In the genomic region with DNA sequence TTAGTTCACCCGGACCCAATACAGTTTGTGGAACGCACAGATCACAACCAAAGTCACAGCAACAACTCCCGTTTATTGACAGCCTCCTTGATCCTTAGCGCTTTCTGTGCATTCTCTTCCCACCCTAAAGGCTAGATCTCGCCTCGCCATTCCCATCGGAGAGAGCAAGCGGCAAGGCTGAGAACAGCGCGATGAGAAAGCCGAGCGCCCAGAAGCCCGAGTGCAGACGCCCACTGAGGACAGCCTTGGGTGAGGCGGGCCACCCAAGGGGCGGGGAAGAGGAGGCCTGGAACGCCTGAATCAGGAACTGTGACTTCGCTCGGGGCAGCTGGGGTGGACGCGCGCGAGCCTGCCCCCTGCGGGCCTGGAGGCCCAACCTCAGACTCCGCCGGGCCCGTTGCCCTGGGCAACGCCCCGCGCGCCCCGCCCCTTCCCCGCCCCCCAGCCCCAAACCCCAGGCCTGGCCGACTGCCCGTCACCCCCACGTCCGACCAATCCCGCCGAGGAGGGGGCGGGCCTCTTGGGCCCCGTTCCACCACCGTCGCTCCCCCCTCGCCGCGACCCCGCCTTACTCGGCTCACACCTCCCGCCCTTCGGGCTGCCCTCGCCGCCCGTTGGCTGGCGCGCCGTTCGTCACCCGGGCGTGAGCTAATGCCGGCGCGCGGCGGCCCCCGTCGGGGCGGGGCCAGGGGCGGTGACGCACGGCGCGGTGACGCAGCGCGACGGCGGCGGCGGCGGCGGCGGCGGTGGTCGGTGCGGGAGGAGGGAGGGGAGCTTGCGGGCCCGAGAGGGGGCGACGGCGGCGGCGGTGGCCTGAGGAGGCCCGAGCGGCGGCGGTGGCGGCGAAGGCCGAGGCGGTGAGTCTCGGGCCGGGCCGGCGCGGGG, we compare ENCODE assay signal across 8 cellular contexts. TPM values are rescaled to one million over a fixed set of nuclear protein-coding genes. Genes with fewer than 3 reads are reported as not detected.
DNase-seq lines count a peak whose midpoint lies in the region; ATAC-seq lines count a peak whose summit lies in the region.

A gene with protein sequence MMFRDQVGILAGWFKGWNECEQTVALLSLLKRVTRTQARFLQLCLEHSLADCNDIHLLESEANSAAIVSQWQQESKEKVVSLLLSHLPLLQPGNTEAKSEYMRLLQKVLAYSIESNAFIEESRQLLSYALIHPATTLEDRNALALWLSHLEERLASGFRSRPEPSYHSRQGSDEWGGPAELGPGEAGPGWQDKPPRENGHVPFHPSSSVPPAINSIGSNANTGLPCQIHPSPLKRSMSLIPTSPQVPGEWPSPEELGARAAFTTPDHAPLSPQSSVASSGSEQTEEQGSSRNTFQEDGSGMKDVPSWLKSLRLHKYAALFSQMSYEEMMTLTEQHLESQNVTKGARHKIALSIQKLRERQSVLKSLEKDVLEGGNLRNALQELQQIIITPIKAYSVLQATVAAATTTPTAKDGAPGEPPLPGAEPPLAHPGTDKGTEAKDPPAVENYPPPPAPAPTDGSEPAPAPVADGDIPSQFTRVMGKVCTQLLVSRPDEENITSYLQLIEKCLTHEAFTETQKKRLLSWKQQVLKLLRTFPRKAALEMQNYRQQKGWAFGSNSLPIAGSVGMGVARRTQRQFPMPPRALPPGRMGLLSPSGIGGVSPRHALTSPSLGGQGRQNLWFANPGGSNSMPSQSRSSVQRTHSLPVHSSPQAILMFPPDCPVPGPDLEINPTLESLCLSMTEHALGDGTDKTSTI (plus strand): TSS at position 702 of the 885 bp plus-strand sequence. CDS start 14,473 bp downstream, outside the sequence.

- DNase-seq in EH (ENCODE audit: low read depth) (peak; percentile 97), GM23248 (peak; percentile 99), Kasumi-1 (lab: John Stamatoyannopoulos, UW) (peak; percentile 98 to 99), RKO (ENCODE audit: low spot score) (peak; percentile 97), fibroblast of gingiva (ENCODE audit: low read depth) (peak; percentile 99)
- peak; percentile 99 for DNase-seq in activated T-helper 1 cell treated with anti-CD3 and anti-CD28 coated beads, Interleukin-12 subunit alpha, Interleukin-12 subunit beta, Interleukin-2, Interleukin-4 antibody, amounts not matched to agents 30 ng/mL and 10 ng/mL and 1 ng/mL, durations not matched to agents 14 hours and 24 hours and 36 hours (ENCODE audit: low spot score)
- peak; percentile 97 to 100 (median 99) for DNase-seq in naive thymus-derived CD4-positive, alpha-beta T cell
- DNase-seq in stimulated activated naive B cell treated with anti-CD40 and anti-IgM and Interleukin-4, amounts not matched to agents 10 μg/mL and 1 μg/mL and 100 μg/mL, for 72 hours = peak; percentile 99

- H3K27me3 ChIP-seq in GM23248 (replicated peaks; ENCODE audit: insufficient read depth) = no peaks in the 10 kb centered on the region
- H3K27me3 ChIP-seq in naive thymus-derived CD4-positive, alpha-beta T cell (ENCODE audit: control insufficient read depth in 2 of 2, insufficient read depth in 2 of 2, low read length in 2 of 2) = no peaks in the 10 kb centered on the region

- H3F3A ChIP-seq in GM23248 (ENCODE audit: insufficient read depth) = peaks cover 28% of the 10 kb centered on the region

- H3K9me2 ChIP-seq in GM23248 (ENCODE audit: insufficient read depth) = no peaks in the 10 kb centered on the region

- H3K36me3 Mint-ChIP-seq in activated T-helper 1 cell treated with anti-CD3 and anti-CD28 coated beads, Interleukin-12 subunit alpha, Interleukin-12 subunit beta, Interleukin-2, Interleukin-4 antibody, amounts not matched to agents 30 ng/mL and 10 ng/mL and 1 ng/mL, durations not matched to agents 14 hours and 24 hours and 36 hours (ENCODE audit: low read depth) = peaks cover 26% of the 10 kb centered on the region
- peaks cover 0 to 21% (median 0%) of the 10 kb centered on the region in 5 donors for H3K36me3 Mint-ChIP-seq in naive thymus-derived CD4-positive, alpha-beta T cell
- H3K36me3 Mint-ChIP-seq in stimulated activated naive B cell treated with anti-CD40 and anti-IgM and Interleukin-4, amounts not matched to agents 10 μg/mL and 1 μg/mL and 100 μg/mL, for 72 hours = peaks cover 5 to 19% of the 10 kb centered on the region in 2 donors

- WGBS in GM23248 (ENCODE audit: low coverage in 1 of 2, low lambda C conversion rate in 2 of 2, missing lambda C conversion rate in 2 of 2), 2 experiments = 1% methylated on average over 30 to 90 of the region's 105 CpGs

- no peaks in the 10 kb centered on the region for H3K9me3 Mint-ChIP-seq in activated T-helper 1 cell treated with anti-CD3 and anti-CD28 coated beads, Interleukin-12 subunit alpha, Interleukin-12 subunit beta, Interleukin-2, Interleukin-4 antibody, amounts not matched to agents 30 ng/mL and 10 ng/mL and 1 ng/mL, durations not matched to agents 14 hours and 24 hours and 36 hours
- peaks cover 0 to 1% (median 0%) of the 10 kb centered on the region in 11 donors for H3K9me3 Mint-ChIP-seq in naive thymus-derived CD4-positive, alpha-beta T cell
- no peaks in the 10 kb centered on the region for H3K9me3 Mint-ChIP-seq in stimulated activated naive B cell treated with anti-CD40 and anti-IgM and Interleukin-4, amounts not matched to agents 10 μg/mL and 1 μg/mL and 100 μg/mL, for 72 hours

- intact Hi-C loops in activated T-helper 1 cell treated with anti-CD3 and anti-CD28 coated beads, Interleukin-12 subunit alpha, Interleukin-12 subunit beta, Interleukin-2, Interleukin-4 antibody, amounts not matched to agents 30 ng/mL and 10 ng/mL and 1 ng/mL, durations not matched to agents 14 hours and 24 hours and 36 hours (cut with micrococcal nuclease) = loop anchor here (1.0 to 5.0 kb wide), 7 partner anchors 9 to 490 kb away; a partner anchor contains a TSS
- intact Hi-C loops in naive thymus-derived CD4-positive, alpha-beta T cell (cut with micrococcal nuclease) = loop anchor here (1.0 to 10.0 kb wide), 21 partner anchors 9 to 1920 kb away; a partner anchor contains a TSS

- H2AFZ ChIP-seq in GM23248 = peak within 1 kb of the TSS; percentile 97

- peak within 1 kb of the TSS; percentile 99 for H3K9ac ChIP-seq in GM23248

- no peaks in the 10 kb centered on the region for H3K9me3 ChIP-seq in GM23248 (ENCODE audit: low read depth)
- H3K9me3 ChIP-seq in naive thymus-derived CD4-positive, alpha-beta T cell (ENCODE audit: control insufficient read depth in 2 of 3, low read length in 3 of 3) = no peaks in the 10 kb centered on the region

- no peaks in the 10 kb centered on the region for H4K20me1 ChIP-seq in GM23248 (ENCODE audit: insufficient read depth)

- peaks cover 4% of the 10 kb centered on the region; the same call in 1 of the 2 replicates for H3K36me3 ChIP-seq in GM23248 (ENCODE audit: low read depth)
- peaks cover 0 to 5% (median 0%) of the 10 kb centered on the region in 3 experiments for H3K36me3 ChIP-seq in naive thymus-derived CD4-positive, alpha-beta T cell (ENCODE audit: control insufficient read depth in 2 of 3, insufficient read depth in 3 of 3, low read length in 3 of 3)

- H3K27me3 Mint-ChIP-seq in activated T-helper 1 cell treated with anti-CD3 and anti-CD28 coated beads, Interleukin-12 subunit alpha, Interleukin-12 subunit beta, Interleukin-2, Interleukin-4 antibody, amounts not matched to agents 30 ng/mL and 10 ng/mL and 1 ng/mL, durations not matched to agents 14 hours and 24 hours and 36 hours (ENCODE audit: insufficient read depth) = no peaks in the 10 kb centered on the region
- H3K27me3 Mint-ChIP-seq in naive thymus-derived CD4-positive, alpha-beta T cell = no peaks in the 10 kb centered on the region
- no peaks in the 10 kb centered on the region for H3K27me3 Mint-ChIP-seq in stimulated activated naive B cell treated with anti-CD40 and anti-IgM and Interleukin-4, amounts not matched to agents 10 μg/mL and 1 μg/mL and 100 μg/mL, for 72 hours

- peak within 1 kb of the TSS; percentile 75 for H3K27ac ChIP-seq in GM23248
- peak within 1 kb of the TSS; percentile 84 for H3K27ac ChIP-seq in naive thymus-derived CD4-positive, alpha-beta T cell (ENCODE audit: low read depth, low read length)

- peak within 1 kb of the TSS; percentile 99 for H3K4me3 Mint-ChIP-seq in activated T-helper 1 cell treated with anti-CD3 and anti-CD28 coated beads, Interleukin-12 subunit alpha, Interleukin-12 subunit beta, Interleukin-2, Interleukin-4 antibody, amounts not matched to agents 30 ng/mL and 10 ng/mL and 1 ng/mL, durations not matched to agents 14 hours and 24 hours and 36 hours
- H3K4me3 Mint-ChIP-seq in naive thymus-derived CD4-positive, alpha-beta T cell = peak within 1 kb of the TSS; percentile 90 to 100 (median 97)
- H3K4me3 Mint-ChIP-seq in stimulated activated naive B cell treated with anti-CD40 and anti-IgM and Interleukin-4, amounts not matched to agents 10 μg/mL and 1 μg/mL and 100 μg/mL, for 72 hours = peak within 1 kb of the TSS; percentile 94 to 98

- peak within 1 kb of the TSS; percentile 95 for H3K4me3 ChIP-seq in GM23248
- H3K4me3 ChIP-seq in naive thymus-derived CD4-positive, alpha-beta T cell (ENCODE audit: low read length) = peak within 1 kb of the TSS; percentile 95

- peaks cover 40% of the 10 kb centered on the region for H3K4me1 ChIP-seq in GM23248 (ENCODE audit: insufficient read depth)
- peaks cover 23 to 42% of the 10 kb centered on the region in 2 donors for H3K4me1 ChIP-seq in naive thymus-derived CD4-positive, alpha-beta T cell (ENCODE audit: control insufficient read depth in 2 of 2, insufficient read depth in 2 of 2, low read length in 2 of 2)

- peaks cover 57% of the 10 kb centered on the region for H3K79me2 ChIP-seq in GM23248 (ENCODE audit: insufficient read depth)

- in situ Hi-C loops in GM23248 (cut with MboI) = no loop called here

- CTCF ChIA-PET in naive thymus-derived CD4-positive, alpha-beta T cell (lab: Charles Lee) = interaction anchor here (0.8 to 1.1 kb wide), 4 partner anchors 9 to 93 kb away, joined by 3 read pairs; a partner anchor contains a TSS

- ATAC-seq in naive thymus-derived CD4-positive, alpha-beta T cell = peak; percentile 93
- peak; percentile 89 to 92 for ATAC-seq in stimulated activated naive B cell treated with anti-CD40 and anti-IgM and Interleukin-4, amounts not matched to agents 10 μg/mL and 1 μg/mL and 100 μg/mL, for 72 hours (replicated peaks)

- H3K27ac Mint-ChIP-seq in activated T-helper 1 cell treated with anti-CD3 and anti-CD28 coated beads, Interleukin-12 subunit alpha, Interleukin-12 subunit beta, Interleukin-2, Interleukin-4 antibody, amounts not matched to agents 30 ng/mL and 10 ng/mL and 1 ng/mL, durations not matched to agents 14 hours and 24 hours and 36 hours = peak within 1 kb of the TSS; percentile 96
- peak within 1 kb of the TSS; percentile 90 to 97 (median 96) for H3K27ac Mint-ChIP-seq in naive thymus-derived CD4-positive, alpha-beta T cell
- peak within 1 kb of the TSS; percentile 93 for H3K27ac Mint-ChIP-seq in stimulated activated naive B cell treated with anti-CD40 and anti-IgM and Interleukin-4, amounts not matched to agents 10 μg/mL and 1 μg/mL and 100 μg/mL, for 72 hours

- POLR2A ChIA-PET in naive thymus-derived CD4-positive, alpha-beta T cell (lab: Charles Lee) = interaction anchor here (0.6 to 3.6 kb wide), 14 partner anchors 9 to 1921 kb away, joined by 3 to 23 read pairs (median 4); a partner anchor contains a TSS

- H3K4me1 Mint-ChIP-seq in activated T-helper 1 cell treated with anti-CD3 and anti-CD28 coated beads, Interleukin-12 subunit alpha, Interleukin-12 subunit beta, Interleukin-2, Interleukin-4 antibody, amounts not matched to agents 30 ng/mL and 10 ng/mL and 1 ng/mL, durations not matched to agents 14 hours and 24 hours and 36 hours (ENCODE audit: low read depth) = peaks cover 73% of the 10 kb centered on the region
- peaks cover 64 to 77% (median 73%) of the 10 kb centered on the region in 7 donors for H3K4me1 Mint-ChIP-seq in naive thymus-derived CD4-positive, alpha-beta T cell
- H3K4me1 Mint-ChIP-seq in stimulated activated naive B cell treated with anti-CD40 and anti-IgM and Interleukin-4, amounts not matched to agents 10 μg/mL and 1 μg/mL and 100 μg/mL, for 72 hours = peaks cover 42 to 75% of the 10 kb centered on the region in 2 donors

- H3K4me2 ChIP-seq in GM23248 (ENCODE audit: unreplicated experiment) = peak within 1 kb of the TSS; percentile 88

RNA-seq across cellular contexts. Expression of the gene that starts here (rescaled TPM):
- 71.9 and 87.1 TPM in 2 replicates for total RNA-seq in GM23248 (2014; rRNA removed; shearing (Covaris generic))
- 64.8 and 66.7 TPM in 2 replicates for polyA plus RNA-seq in GM23248 (2016; fragmentation: Nextera tagmentation; extraction: Ambion mirVana)
- 71.3 and 71.8 TPM in 2 replicates for total RNA-seq in activated T-helper 1 cell treated with anti-CD3 and anti-CD28 coated beads, Interleukin-12 subunit alpha, Interleukin-12 subunit beta, Interleukin-2, Interleukin-4 antibody, amounts not matched to agents 30 ng/mL and 10 ng/mL and 1 ng/mL, durations not matched to agents 14 hours and 24 hours and 36 hours
- total RNA-seq in naive thymus-derived CD4-positive, alpha-beta T cell = 10 to 100 TPM; 52.0 to 84.6 (median 65.6) TPM
- 10 to 100 TPM in 1 of 2 donors, 1 to 10 TPM in 1; 7.3 to 19.7 TPM for polyA plus RNA-seq in naive thymus-derived CD4-positive, alpha-beta T cell

Comparison
In these comparisons a context has a peak if more than half of its experiments do, and no peak if none do; other contexts are left out.
1. Peak in every context shown above with its lines: DNase-seq, ATAC-seq, H3K4me3 ChIP-seq and H3K27ac ChIP-seq.